Comparison of ENCODE assay signal across 22 cellular contexts in genomic region chr6:53591873-53592272, GRCh38.
"Had no signal": no experiment of that assay in that cellular context is flagged by ENCODE, and none has a peak within 500 bp of the region (broad histone marks: within the 10 kb centered on the region; RNA-seq: fewer than 3 reads in every experiment).

No MANE protein-coding gene starts in this region.

- H3K36me3 Mint-ChIP-seq: natural killer cell treated with Interleukin-12 subunit alpha and Interleukin-12 subunit beta and Interleukin-15 and Interleukin-18, amount 100 ng/mL, for 72 hours; WTC11 had no signal

- H3K27ac ChIP-seq: body of pancreas, sigmoid colon, spleen, upper lobe of left lung had no signal

- DNase-seq: activated CD4-positive, alpha-beta memory T cell treated with anti-CD3 and anti-CD28 coated beads, Interleukin-2, amount 10 ng/mL, durations not matched to agents 7 days and 5 days; activated CD4-positive, alpha-beta T cell treated with anti-CD3 and anti-CD28 coated beads for 48 hours; activated effector memory CD4-positive, alpha-beta T cell treated with Interleukin-2 at 50 U/mL for 16 hours; activated naive CD4-positive, alpha-beta T cell treated with anti-CD3 and anti-CD28 coated beads for 36 hours; activated naive CD8-positive, alpha-beta T cell treated with anti-CD3 and anti-CD28 coated beads, Interleukin-2, amount 50 U/mL, for 24 hours; body of pancreas; effector CD4-positive, alpha-beta T cell; glutamatergic neuron; hippocampal formation; left ventricle myocardium superior; retina; sigmoid colon; spleen; stimulated activated CD4-positive, alpha-beta T cell treated with anti-CD3 and anti-CD28 coated beads, Interleukin-4, amount 100 ng/mL, for 24 hours; stimulated activated naive CD8-positive, alpha-beta T cell treated with anti-CD3 and anti-CD28 coated beads, Interleukin-15, Interleukin-2, amounts not matched to agents 100 U/mL and 50 U/mL, for 24 hours; T-helper 1 cell; T-helper 9 cell; upper lobe of left lung had no signal

- H3K36me3 ChIP-seq: sigmoid colon, spleen, upper lobe of left lung had no signal

- H3K27ac Mint-ChIP-seq: activated CD4-positive, alpha-beta memory T cell treated with anti-CD3 and anti-CD28 coated beads, Interleukin-2, amount 10 ng/mL, durations not matched to agents 7 days and 5 days; activated naive CD4-positive, alpha-beta T cell treated with anti-CD3 and anti-CD28 coated beads for 36 hours; activated naive CD8-positive, alpha-beta T cell treated with anti-CD3 and anti-CD28 coated beads, Interleukin-2, amount 50 U/mL, for 24 hours; dendritic cell treated with granulocyte-macrophage colony-stimulating factor and Interleukin-4, amounts not matched to agents 40 ng/mL and 50 ng/mL, for 4 days; natural killer cell treated with Interleukin-12 subunit alpha and Interleukin-12 subunit beta and Interleukin-15 and Interleukin-18, amount 100 ng/mL, for 72 hours; progenitor cell of endocrine pancreas; WTC11 had no signal

- H3K4me3 Mint-ChIP-seq: activated CD4-positive, alpha-beta memory T cell treated with anti-CD3 and anti-CD28 coated beads, Interleukin-2, amount 10 ng/mL, durations not matched to agents 7 days and 5 days; activated naive CD4-positive, alpha-beta T cell treated with anti-CD3 and anti-CD28 coated beads for 36 hours; activated naive CD8-positive, alpha-beta T cell treated with anti-CD3 and anti-CD28 coated beads, Interleukin-2, amount 50 U/mL, for 24 hours; dendritic cell treated with granulocyte-macrophage colony-stimulating factor and Interleukin-4, amounts not matched to agents 40 ng/mL and 50 ng/mL, for 4 days; natural killer cell treated with Interleukin-12 subunit alpha and Interleukin-12 subunit beta and Interleukin-15 and Interleukin-18, amount 100 ng/mL, for 72 hours; WTC11 had no signal

- H3K4me1 ChIP-seq: body of pancreas, sigmoid colon had no signal

- ATAC-seq: activated naive CD8-positive, alpha-beta T cell treated with anti-CD3 and anti-CD28 coated beads, Interleukin-2, amount 50 U/mL, for 24 hours; body of pancreas; left ventricle myocardium superior; stimulated activated naive CD8-positive, alpha-beta T cell treated with anti-CD3 and anti-CD28 coated beads, Interleukin-15, Interleukin-2, amounts not matched to agents 100 U/mL and 50 U/mL, for 24 hours; WTC11 had no signal

- H3K27me3 Mint-ChIP-seq: activated CD4-positive, alpha-beta memory T cell treated with anti-CD3 and anti-CD28 coated beads, Interleukin-2, amount 10 ng/mL, durations not matched to agents 7 days and 5 days; dendritic cell treated with granulocyte-macrophage colony-stimulating factor and Interleukin-4, amounts not matched to agents 40 ng/mL and 50 ng/mL, for 4 days; progenitor cell of endocrine pancreas had no signal

- H3K4me1 Mint-ChIP-seq: activated CD4-positive, alpha-beta memory T cell treated with anti-CD3 and anti-CD28 coated beads, Interleukin-2, amount 10 ng/mL, durations not matched to agents 7 days and 5 days had no signal

- H3K9me3 Mint-ChIP-seq: activated CD4-positive, alpha-beta memory T cell treated with anti-CD3 and anti-CD28 coated beads, Interleukin-2, amount 10 ng/mL, durations not matched to agents 7 days and 5 days; activated naive CD4-positive, alpha-beta T cell treated with anti-CD3 and anti-CD28 coated beads for 36 hours; activated naive CD8-positive, alpha-beta T cell treated with anti-CD3 and anti-CD28 coated beads, Interleukin-2, amount 50 U/mL, for 24 hours; dendritic cell treated with granulocyte-macrophage colony-stimulating factor and Interleukin-4, amounts not matched to agents 40 ng/mL and 50 ng/mL, for 4 days; natural killer cell treated with Interleukin-12 subunit alpha and Interleukin-12 subunit beta and Interleukin-15 and Interleukin-18, amount 100 ng/mL, for 72 hours had no signal

- H3K4me3 ChIP-seq: body of pancreas, sigmoid colon, spleen, upper lobe of left lung had no signal

- H3K27me3 ChIP-seq: body of pancreas, sigmoid colon, spleen, upper lobe of left lung had no signal

- H3K9me3 ChIP-seq: body of pancreas, sigmoid colon, upper lobe of left lung had no signal
